Comparison of ENCODE assay signal across 13 cellular contexts in genomic region chr1:97832490-97832889, GRCh38.
DNase-seq lines count a peak whose midpoint lies in the region; ATAC-seq lines count a peak whose summit lies in the region.
"Had no signal": no experiment of that assay in that cellular context is flagged by ENCODE, and none has a peak within 500 bp of the region (broad histone marks: within the 10 kb centered on the region; RNA-seq: fewer than 3 reads in every experiment).

No MANE protein-coding gene starts in this region.

- H3K9me3 ChIP-seq in SK-N-MC (ENCODE audit: low read depth, low read length): no peaks in the 10 kb centered on the region

- H3K4me3 ChIP-seq in SK-N-MC: peak overlapping the region; percentile 36
- H3K4me3 ChIP-seq: skin epidermis had no signal

- H3K9ac ChIP-seq in SK-N-MC (ENCODE audit: insufficient read length): no peak overlapping the region

- ATAC-seq in HG03432 (IDR thresholded peaks at IDR 0.05; ENCODE audit: unreplicated experiment) (no peak), HG03139 (IDR thresholded peaks at IDR 0.05; ENCODE audit: unreplicated experiment) (no peak)

- peak overlapping the region; percentile 50; the same call in 1 of the 2 replicates for H3K27ac ChIP-seq in SK-N-MC
- H3K27ac ChIP-seq: skin epidermis had no signal

- no peaks in the 10 kb centered on the region for H3K36me3 ChIP-seq in SK-N-MC (ENCODE audit: insufficient read depth, low read length)

- peak; percentile 80 for DNase-seq in DMS 273 treated with DMSO at 0.1 percent for 48 hours (lab: John Stamatoyannopoulos, UW)
- DNase-seq in NCI-H128 (lab: John Stamatoyannopoulos, UW; ENCODE audit: unreplicated experiment): peak; percentile 79
- peak; percentile 83 for DNase-seq in SK-N-MC (ENCODE audit: low read depth, low spot score)
- peak; percentile 8 for DNase-seq in iris pigment epithelial cell (ENCODE audit: low read depth)
- no peak for DNase-seq in middle frontal gyrus (ENCODE audit: extremely low spot score, low spot score)
- no peak for DNase-seq in DMS53 treated with DMSO at 0.1 percent for 48 hours (lab: John Stamatoyannopoulos, UW; ENCODE audit: unreplicated experiment)
- DNase-seq: activated naive CD4-positive, alpha-beta T cell; CD8-positive, alpha-beta memory T cell; H7; NCI-H526 had no signal

Comparison
In these comparisons a context has a peak if more than half of its experiments do, and no peak if none do; other contexts are left out.
1. DNase-seq: peak in DMS 273 treated with DMSO at 0.1 percent for 48 hours (single experiment), NCI-H128 (single experiment), SK-N-MC (single experiment) and iris pigment epithelial cell (single experiment); none in middle frontal gyrus (single experiment) and DMS53 treated with DMSO at 0.1 percent for 48 hours (single experiment).